In genomic region chr2:79776461-79777146, GRCh38 we compare ENCODE assay signal across 15 cellular contexts.
"Had no signal": no experiment of that assay in that cellular context is flagged by ENCODE, and none has a peak within 500 bp of the region (broad histone marks: within the 10 kb centered on the region; RNA-seq: fewer than 3 reads in every experiment).

No MANE protein-coding gene starts in this region.

- H3K4me3 ChIP-seq: esophagus squamous epithelium, left ventricle myocardium inferior, ovary, upper lobe of left lung had no signal

- H3K27me3 ChIP-seq: esophagus squamous epithelium, ovary, upper lobe of left lung had no signal

- H3K4me1 ChIP-seq: esophagus squamous epithelium, left ventricle myocardium inferior, upper lobe of left lung had no signal

- H3K36me3 ChIP-seq: esophagus squamous epithelium, left ventricle myocardium inferior, ovary, upper lobe of left lung had no signal

- H3K9me3 ChIP-seq: esophagus squamous epithelium, left ventricle myocardium inferior, ovary, upper lobe of left lung had no signal

- H3K27ac ChIP-seq: esophagus squamous epithelium, left ventricle myocardium inferior, ovary, upper lobe of left lung had no signal

- ATAC-seq: activated CD8-positive, alpha-beta memory T cell treated with anti-CD3 and anti-CD28 coated beads, Interleukin-2, amount 10 ng/mL, durations not matched to agents 7 days and 5 days; activated T-cell treated with anti-CD3 and anti-CD28 coated beads, Interleukin-2, amount 50 U/mL, for 72 hours had no signal

- DNase-seq: activated CD4-positive, alpha-beta T cell treated with anti-CD3 and anti-CD28 coated beads for 1 hour; activated CD4-positive, alpha-beta T cell treated with anti-CD3 and anti-CD28 coated beads, Interleukin-2, amount 50 U/mL, for 48 hours; activated CD8-positive, alpha-beta memory T cell treated with anti-CD3 and anti-CD28 coated beads, Interleukin-2, amount 10 ng/mL, durations not matched to agents 7 days and 5 days; activated gamma-delta T cell treated with Interleukin-2 at 50 U/mL for 16 hours; activated naive CD8-positive, alpha-beta T cell treated with anti-CD3 and anti-CD28 coated beads, Interleukin-2, amount 10 ng/mL, durations not matched to agents 7 days and 5 days; activated T-cell treated with anti-CD3 and anti-CD28 coated beads, Interleukin-2, amount 50 U/mL, for 72 hours; anterior cingulate cortex; esophagus squamous epithelium; foreskin fibroblast; islet precursor cell; left ventricle myocardium inferior; ovary; stimulated activated CD4-positive, alpha-beta T cell treated with anti-CD3 and anti-CD28 coated beads, Interleukin-2, amount 100 ng/mL, for 48 hours; T-helper 9 cell had no signal
